In genomic region chr17:74514632-74515035, GRCh38 we compare ENCODE assay signal across 11 cellular contexts. TPM values are rescaled to one million over a fixed set of nuclear protein-coding genes. Genes with fewer than 3 reads are reported as not detected.
A peak's percentile ranks its signal among the peaks of the same experiment; 100 is the strongest.
DNase-seq lines count a peak whose midpoint lies in the region; TF ChIP-seq lines count a peak whose summit lies in the region.
"Had no signal": no experiment of that assay in that cellular context is flagged by ENCODE, and none has a peak within 500 bp of the region (broad histone marks: within the 10 kb centered on the region; RNA-seq: fewer than 3 reads in every experiment).

No MANE protein-coding gene starts in this region.

- TF ChIP-seq CTCF in GM10248 (IDR thresholded peaks at IDR 0.05; ENCODE audit: control extremely low read depth, extremely low read depth, low read depth, missing control alignments) (no peak), hepatocyte (IDR thresholded peaks at IDR 0.05; ENCODE audit: poor library complexity) (no peak)

- H3K9me2 ChIP-seq in hepatocyte (replicated peaks; ENCODE audit: insufficient read depth), result no peaks in the 10 kb centered on the region

- DNase-seq in CD1c-positive myeloid dendritic cell (ENCODE audit: extremely low spot score), result peak; percentile 77
- peak; percentile 13 for DNase-seq in GM10248 (ENCODE audit: extremely low spot score)
- peak; percentile 51 to 52 for DNase-seq in activated T-cell treated with anti-CD3 and anti-CD28 coated beads, Interleukin-2, amount 50 U/mL, for 48 hours
- peak; percentile 59 for DNase-seq in mesenteric fat pad (ENCODE audit: low spot score)
- DNase-seq in hepatocyte (ENCODE audit: low spot score), result no peak
- no peak for DNase-seq in SKM-1 treated with dmso at 0.1 percent for 144 hours (lab: John Stamatoyannopoulos, UW; ENCODE audit: unreplicated experiment)
- no peak for DNase-seq in MV-4-11 (lab: John Stamatoyannopoulos, UW)
- DNase-seq in HPDE6-E6E7 (ENCODE audit: extremely low spot score), result no peak

- H3K79me2 ChIP-seq in hepatocyte, result no peaks in the 10 kb centered on the region
- H3K79me2 ChIP-seq: parathyroid adenoma had no signal

- no peak overlapping the region for H3K27ac ChIP-seq in hepatocyte
- H3K27ac ChIP-seq: body of pancreas, parathyroid adenoma, SJCRH30 had no signal

- no peaks in the 10 kb centered on the region for H3K27me3 ChIP-seq in hepatocyte
- H3K27me3 ChIP-seq: body of pancreas, SJCRH30 had no signal

- no peaks in the 10 kb centered on the region for H4K20me1 ChIP-seq in hepatocyte (ENCODE audit: insufficient read depth, poor library complexity, severe bottlenecking)

- POLR2A ChIA-PET in GM10248 (lab: Yijun Ruan, JAX), result no interaction called here

- no peaks in the 10 kb centered on the region for H3K4me1 ChIP-seq in hepatocyte (ENCODE audit: insufficient read depth)
- H3K4me1 ChIP-seq: body of pancreas, parathyroid adenoma, SJCRH30 had no signal

- WGBS in hepatocyte (ENCODE audit: low lambda C conversion rate, missing lambda C conversion rate), result 95% methylated on average over 8 of the region's 8 CpGs

- H3K4me3 ChIP-seq in hepatocyte, result no peak overlapping the region
- H3K4me3 ChIP-seq: body of pancreas, SJCRH30 had no signal

- no peak overlapping the region for H3K4me2 ChIP-seq in hepatocyte

- no peaks in the 10 kb centered on the region for H3K36me3 ChIP-seq in hepatocyte (replicated peaks; ENCODE audit: insufficient read depth, low read depth)
- H3K36me3 ChIP-seq: SJCRH30 had no signal

- H2AFZ ChIP-seq in hepatocyte, result no peak overlapping the region
- H2AFZ ChIP-seq: parathyroid adenoma had no signal

- H3K9me3 ChIP-seq in hepatocyte (ENCODE audit: low read depth), result no peaks in the 10 kb centered on the region

- CTCF ChIA-PET in GM10248 (lab: Yijun Ruan, JAX), result interaction anchor here (0.9 to 2.1 kb wide), 2 partner anchors 12 to 135 kb away, joined by 3 to 6 read pairs; no protein-coding TSS in a partner anchor

RNA-seq across cellular contexts. Expression of gene CD300LB, which starts 16.6 kb away (rescaled TPM):
- 1.3 TPM for total RNA-seq in mesenteric fat pad
- not detected in 2 replicates for total RNA-seq in hepatocyte
- polyA plus RNA-seq in hepatocyte, result not detected in 2 replicates
- total RNA-seq: body of pancreas, SJCRH30 had no signal

RNA-seq across cellular contexts. Expression of gene CD300C, which starts 31.3 kb away (rescaled TPM):
- 4.1 TPM for total RNA-seq in mesenteric fat pad
- 0.43 TPM in 1 of 2 replicates, not detected in the other for total RNA-seq in hepatocyte
- 0.47 and 0.96 TPM in 2 replicates for polyA plus RNA-seq in hepatocyte
- total RNA-seq: SJCRH30 had no signal

RNA-seq across cellular contexts. Expression of gene CD300A, which starts 48.2 kb away (rescaled TPM):
- total RNA-seq in mesenteric fat pad (19.0 TPM), hepatocyte (0.20 and 1.1 TPM in 2 replicates)
- 0.22 and 0.47 TPM in 2 replicates for polyA plus RNA-seq in hepatocyte
- total RNA-seq: SJCRH30 had no signal

RNA-seq across cellular contexts. Expression of gene CD300H, which starts 52.7 kb away (rescaled TPM):
- total RNA-seq in mesenteric fat pad, result not detected
- 0.67 TPM in 1 of 2 replicates, not detected in the other for total RNA-seq in hepatocyte
- polyA plus RNA-seq in hepatocyte, result 0.28 TPM in 1 of 2 replicates, not detected in the other
- total RNA-seq: body of pancreas, SJCRH30 had no signal

Comparison
In these comparisons a context has a peak if more than half of its experiments do, and no peak if none do; other contexts are left out.
1. DNase-seq: peak in CD1c-positive myeloid dendritic cell (single experiment), GM10248 (single experiment), activated T-cell treated with anti-CD3 and anti-CD28 coated beads, Interleukin-2, amount 50 U/mL, for 48 hours (2 of 2) and mesenteric fat pad (single experiment); none in hepatocyte (single experiment), SKM-1 treated with dmso at 0.1 percent for 144 hours (single experiment), MV-4-11 (single experiment) and HPDE6-E6E7 (single experiment).